1 cellular context compared by ENCODE assay signal in the genomic region with DNA sequence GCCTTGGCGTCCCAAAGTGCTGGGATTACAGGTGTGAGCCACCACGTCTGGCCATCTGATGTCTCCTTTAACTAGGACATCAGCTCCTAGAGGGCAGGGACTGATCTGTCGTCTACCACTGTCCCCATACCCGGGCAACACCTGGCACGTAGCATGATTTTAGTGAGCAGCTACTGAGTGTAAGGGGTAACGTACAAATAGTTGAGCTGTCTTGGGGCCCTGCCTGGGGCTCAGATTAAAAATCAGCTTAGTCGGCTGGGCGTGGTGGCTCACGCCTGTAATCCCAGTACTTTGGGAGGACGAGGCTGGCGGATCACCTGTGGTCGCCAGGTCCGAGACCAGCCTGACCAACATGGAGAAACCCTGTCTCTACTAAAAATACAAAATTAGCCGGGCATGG.
TF ChIP-seq lines count a peak whose summit lies in the region.

No MANE protein-coding gene starts in this region.

TF ChIP-seq in A549, 52 proteins besides CTCF, POLR2A, EP300 and RAD21 (continued from another document):
- TF ChIP-seq, protein P1, sequence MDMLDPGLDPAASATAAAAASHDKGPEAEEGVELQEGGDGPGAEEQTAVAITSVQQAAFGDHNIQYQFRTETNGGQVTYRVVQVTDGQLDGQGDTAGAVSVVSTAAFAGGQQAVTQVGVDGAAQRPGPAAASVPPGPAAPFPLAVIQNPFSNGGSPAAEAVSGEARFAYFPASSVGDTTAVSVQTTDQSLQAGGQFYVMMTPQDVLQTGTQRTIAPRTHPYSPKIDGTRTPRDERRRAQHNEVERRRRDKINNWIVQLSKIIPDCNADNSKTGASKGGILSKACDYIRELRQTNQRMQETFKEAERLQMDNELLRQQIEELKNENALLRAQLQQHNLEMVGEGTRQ (IDR thresholded peaks at IDR 0.05), result no peak
- TF ChIP-seq EHMT2 (IDR thresholded peaks at IDR 0.05; ENCODE audit: low read depth), result no peak
